In the genomic region with DNA sequence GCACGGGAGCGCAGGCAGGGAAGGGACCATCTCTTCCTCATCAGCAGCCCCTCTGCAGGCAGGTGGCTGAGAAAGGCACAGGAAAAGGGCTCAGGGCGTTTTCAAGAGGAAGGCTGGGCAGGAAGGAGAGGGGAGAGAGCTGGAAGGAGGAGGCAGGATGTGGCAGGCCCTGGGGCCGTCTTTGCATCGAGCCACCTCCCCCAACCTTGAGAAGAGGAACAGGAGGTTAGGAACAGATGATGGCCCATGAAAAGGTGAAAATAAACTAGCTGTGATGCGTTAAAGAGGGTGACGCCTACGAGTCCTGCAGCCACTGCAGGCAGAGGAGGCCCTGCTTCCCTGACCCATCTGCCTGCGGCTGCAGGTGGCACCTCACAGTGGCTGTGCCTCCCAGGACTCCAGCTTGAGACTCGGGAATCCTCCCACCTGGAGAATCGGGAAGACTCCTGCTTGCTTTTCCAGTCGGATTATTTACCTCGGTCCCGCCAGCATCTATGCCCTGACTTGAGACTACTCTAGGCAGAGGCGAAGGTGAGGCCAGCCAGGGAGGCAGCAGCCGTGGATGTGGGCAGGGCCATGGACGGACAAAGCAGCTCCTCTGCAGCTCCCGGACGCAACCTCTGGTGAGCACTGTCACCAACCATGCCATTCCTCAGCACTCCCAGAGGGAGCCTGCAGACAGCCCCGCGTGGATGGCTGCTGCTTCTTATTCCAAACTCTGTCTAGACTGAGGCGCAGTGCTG, we compare ENCODE assay signal across 9 cellular contexts. TPM values are rescaled to one million over a fixed set of nuclear protein-coding genes. Genes with fewer than 3 reads are reported as not detected.
A peak's percentile ranks its signal among the peaks of the same experiment; 100 is the strongest.
DNase-seq lines count a peak whose midpoint lies in the region; ATAC-seq and TF ChIP-seq lines count a peak whose summit lies in the region.
"Had no signal": no experiment of that assay in that cellular context is flagged by ENCODE, and none has a peak within 500 bp of the region (broad histone marks: within the 10 kb centered on the region; RNA-seq: fewer than 3 reads in every experiment).

No MANE protein-coding gene starts in this region.

- peak in 4 of 6 experiments; percentile 11 to 60 (median 52) for DNase-seq in stimulated activated naive CD4-positive, alpha-beta T cell (lab: John Stamatoyannopoulos, UW)
- no peak for DNase-seq in stimulated activated naive CD4-positive, alpha-beta T cell treated with Interleukin-2 at 50 U/mL for 16 hours (lab: John Stamatoyannopoulos, UW)
- peak; percentile 42 for DNase-seq in activated T-helper 2 cell treated with anti-CD3 and anti-CD28 coated beads, Interferon-gamma antibody, Interleukin-2, Interleukin-4, amounts not matched to agents 10 μg/mL and 5 μg/mL and 100 μg/mL, durations not matched to agents 14 hours and 24 hours and 36 hours (ENCODE audit: low spot score)
- no peak for DNase-seq in NCI-H774 (lab: John Stamatoyannopoulos, UW)
- no peak for DNase-seq in LoVo (ENCODE audit: low spot score)
- no peak for DNase-seq in GM03348 (ENCODE audit: low spot score)
- DNase-seq in left lung, result no peak

- intact Hi-C loops in activated T-helper 2 cell treated with anti-CD3 and anti-CD28 coated beads, Interferon-gamma antibody, Interleukin-2, Interleukin-4, amounts not matched to agents 10 μg/mL and 5 μg/mL and 100 μg/mL, durations not matched to agents 14 hours and 24 hours and 36 hours (cut with micrococcal nuclease), result no loop called here
- intact Hi-C loops in left lung (cut with DNase I), result no loop called here

- peak; percentile 89 for ATAC-seq in HG03354 (IDR thresholded peaks at IDR 0.05; ENCODE audit: poor library complexity, severe bottlenecking, unreplicated experiment)
- ATAC-seq in left lung, result no peak

- H3K4me1 Mint-ChIP-seq in activated T-helper 2 cell treated with anti-CD3 and anti-CD28 coated beads, Interferon-gamma antibody, Interleukin-2, Interleukin-4, amounts not matched to agents 10 μg/mL and 5 μg/mL and 100 μg/mL, durations not matched to agents 14 hours and 24 hours and 36 hours (ENCODE audit: low read depth), result peaks cover 12% of the 10 kb centered on the region
- H3K4me1 Mint-ChIP-seq: mesothelial cell of epicardium had no signal

- peak overlapping the region; percentile 62 for H3K27ac Mint-ChIP-seq in activated T-helper 2 cell treated with anti-CD3 and anti-CD28 coated beads, Interferon-gamma antibody, Interleukin-2, Interleukin-4, amounts not matched to agents 10 μg/mL and 5 μg/mL and 100 μg/mL, durations not matched to agents 14 hours and 24 hours and 36 hours
- H3K27ac Mint-ChIP-seq: mesothelial cell of epicardium had no signal

- H3K36me3 Mint-ChIP-seq in activated T-helper 2 cell treated with anti-CD3 and anti-CD28 coated beads, Interferon-gamma antibody, Interleukin-2, Interleukin-4, amounts not matched to agents 10 μg/mL and 5 μg/mL and 100 μg/mL, durations not matched to agents 14 hours and 24 hours and 36 hours (ENCODE audit: low read depth), result peaks cover 12% of the 10 kb centered on the region
- H3K36me3 Mint-ChIP-seq: mesothelial cell of epicardium had no signal

- H3K4me1 ChIP-seq in left lung, result no peaks in the 10 kb centered on the region

- no peaks in the 10 kb centered on the region for H3K9me3 Mint-ChIP-seq in activated T-helper 2 cell treated with anti-CD3 and anti-CD28 coated beads, Interferon-gamma antibody, Interleukin-2, Interleukin-4, amounts not matched to agents 10 μg/mL and 5 μg/mL and 100 μg/mL, durations not matched to agents 14 hours and 24 hours and 36 hours
- H3K9me3 Mint-ChIP-seq: mesothelial cell of epicardium had no signal

- no peak overlapping the region for H3K4me3 ChIP-seq in left lung

- H3K9me3 ChIP-seq in left lung, result peaks cover 0 to 3% of the 10 kb centered on the region in 2 donors

- H3K27me3 Mint-ChIP-seq in activated T-helper 2 cell treated with anti-CD3 and anti-CD28 coated beads, Interferon-gamma antibody, Interleukin-2, Interleukin-4, amounts not matched to agents 10 μg/mL and 5 μg/mL and 100 μg/mL, durations not matched to agents 14 hours and 24 hours and 36 hours (ENCODE audit: low read depth), result no peaks in the 10 kb centered on the region

- no peak overlapping the region for H3K27ac ChIP-seq in left lung

- H3K27me3 ChIP-seq in left lung, result no peaks in the 10 kb centered on the region

- no peak for TF ChIP-seq CTCF in left lung (IDR thresholded peaks at IDR 0.05)

- H3K4me3 Mint-ChIP-seq in activated T-helper 2 cell treated with anti-CD3 and anti-CD28 coated beads, Interferon-gamma antibody, Interleukin-2, Interleukin-4, amounts not matched to agents 10 μg/mL and 5 μg/mL and 100 μg/mL, durations not matched to agents 14 hours and 24 hours and 36 hours (ENCODE audit: low read depth), result no peak overlapping the region
- H3K4me3 Mint-ChIP-seq: mesothelial cell of epicardium had no signal

- H3K36me3 ChIP-seq in left lung, result peaks cover 0 to 44% of the 10 kb centered on the region in 2 donors

RNA-seq across cellular contexts. Expression of a gene that starts 18.2 kb away (rescaled TPM):
- 53.3 and 56.5 TPM in 2 replicates for total RNA-seq in activated T-helper 2 cell treated with anti-CD3 and anti-CD28 coated beads, Interferon-gamma antibody, Interleukin-2, Interleukin-4, amounts not matched to agents 10 μg/mL and 5 μg/mL and 100 μg/mL, durations not matched to agents 14 hours and 24 hours and 36 hours
- total RNA-seq in left lung, result 10 to 100 TPM; 21.4 to 28.5 TPM

Comparison
In these comparisons a context has a peak if more than half of its experiments do, and no peak if none do; other contexts are left out.
1. DNase-seq: peak in stimulated activated naive CD4-positive, alpha-beta T cell (4 of 6) and activated T-helper 2 cell treated with anti-CD3 and anti-CD28 coated beads, Interferon-gamma antibody, Interleukin-2, Interleukin-4, amounts not matched to agents 10 μg/mL and 5 μg/mL and 100 μg/mL, durations not matched to agents 14 hours and 24 hours and 36 hours (single experiment); none in stimulated activated naive CD4-positive, alpha-beta T cell treated with Interleukin-2 at 50 U/mL for 16 hours (single experiment), NCI-H774 (single experiment), LoVo (single experiment), GM03348 (single experiment) and left lung (0 of 2).